17 cellular contexts compared by ENCODE assay signal in genomic region chr9:82168585-82168984, GRCh38.
DNase-seq lines count a peak whose midpoint lies in the region; ATAC-seq and TF ChIP-seq lines count a peak whose summit lies in the region.
"Had no signal": no experiment of that assay in that cellular context is flagged by ENCODE, and none has a peak within 500 bp of the region (broad histone marks: within the 10 kb centered on the region; RNA-seq: fewer than 3 reads in every experiment).

No MANE protein-coding gene starts in this region.

- H3K27me3 ChIP-seq in mammary epithelial cell (ENCODE audit: insufficient read depth, low read length) (no peaks in the 10 kb centered on the region), mesenchymal stem cell (ENCODE audit: control insufficient read depth in 1 of 2, insufficient read depth in 1 of 2, low read length in 2 of 2) (no peaks in the 10 kb centered on the region)
- H3K27me3 ChIP-seq: tibial artery had no signal

- DNase-seq in Calu3 (peak; percentile 2), LNCaP clone FGC (ENCODE audit: low read depth) (peak; percentile 30), mammary epithelial cell (peak; percentile 91), mesenchymal stem cell (peak; percentile 27)
- DNase-seq in activated CD8-positive, alpha-beta T cell treated with anti-CD3 and anti-CD28 coated beads, Interleukin-2, amount 10 ng/mL, durations not matched to agents 7 days and 5 days: no peak
- DNase-seq: activated CD4-positive, CD25-positive, alpha-beta regulatory T cell; activated naive CD4-positive, alpha-beta T cell treated with anti-CD3 and anti-CD28 coated beads for 36 hours; effector memory CD8-positive, alpha-beta T cell; KBM-7; NCI-H1930; stimulated activated CD4-positive, alpha-beta T cell treated with anti-CD3 and anti-CD28 coated beads, Interleukin-2, amount 100 ng/mL, for 24 hours; T-helper 1 cell; tibial artery had no signal

- H4K8ac ChIP-seq in mesenchymal stem cell (ENCODE audit: low read length): no peak overlapping the region

- H2AFZ ChIP-seq in mammary epithelial cell (ENCODE audit: low read depth, low read length): peak overlapping the region; percentile 50
- H2AFZ ChIP-seq in mesenchymal stem cell (ENCODE audit: low read depth, low read length): no peak overlapping the region
- H2AFZ ChIP-seq: GM23338 had no signal

- no TSS peak for BruUV-seq in Calu3 (replicated peaks; lab: Mats Ljungman, UMichigan)
- BruUV-seq in mammary epithelial cell (replicated peaks; lab: Mats Ljungman, UMichigan): no TSS peak

- H3K4me1 ChIP-seq in mammary epithelial cell (ENCODE audit: insufficient read depth, low read length): peaks cover 7% of the 10 kb centered on the region
- H3K4me1 ChIP-seq in mesenchymal stem cell (ENCODE audit: control insufficient read depth, insufficient read depth, low read depth, low read length): no peaks in the 10 kb centered on the region

- H3K9me3 ChIP-seq in mammary epithelial cell (replicated peaks; ENCODE audit: insufficient read depth, low read length) (no peaks in the 10 kb centered on the region), mesenchymal stem cell (ENCODE audit: control insufficient read depth, low read length) (no peaks in the 10 kb centered on the region)
- H3K9me3 ChIP-seq: tibial artery had no signal

- no peaks in the 10 kb centered on the region for H3K36me3 Mint-ChIP-seq in Calu3 (ENCODE audit: insufficient read depth, unreplicated experiment)
- H3K36me3 Mint-ChIP-seq in activated CD8-positive, alpha-beta T cell treated with anti-CD3 and anti-CD28 coated beads, Interleukin-2, amount 10 ng/mL, durations not matched to agents 7 days and 5 days (ENCODE audit: low read depth): no peaks in the 10 kb centered on the region

- H3K27ac ChIP-seq in mammary epithelial cell (ENCODE audit: insufficient read depth, low read depth, low read length) (no peak overlapping the region), mesenchymal stem cell (ENCODE audit: low read length, poor library complexity, severe bottlenecking) (no peak overlapping the region)
- H3K27ac ChIP-seq: tibial artery had no signal

- H3K4me2 ChIP-seq in mammary epithelial cell (ENCODE audit: insufficient read depth, low read depth, low read length): peak overlapping the region; percentile 15
- no peak overlapping the region for H3K4me2 ChIP-seq in mesenchymal stem cell (ENCODE audit: low read length, poor library complexity, severe bottlenecking)
- H3K4me2 ChIP-seq: GM23338 had no signal

- intact Hi-C loops in Calu3 (cut with micrococcal nuclease; ENCODE audit: unreplicated experiment): no loop called here
- intact Hi-C loops in mammary epithelial cell (cut with micrococcal nuclease): no loop called here

- H3K18ac ChIP-seq in mesenchymal stem cell (ENCODE audit: low read depth in 1 of 2, low read length in 2 of 2): peak overlapping the region in 1 of 2 experiments; percentile 14

- dilution Hi-C loops in mammary epithelial cell (cut with HindIII; ENCODE audit: low sequenced_read_pairs): no loop called here

- H3K79me2 ChIP-seq in mammary epithelial cell (ENCODE audit: insufficient read depth, low read length): no peaks in the 10 kb centered on the region

- H2BK12ac ChIP-seq in mesenchymal stem cell (ENCODE audit: low read length in 2 of 2): peak overlapping the region in 1 of 2 experiments; percentile 57

- H4K20me1 ChIP-seq in mammary epithelial cell (ENCODE audit: insufficient read depth, low read length): no peaks in the 10 kb centered on the region

- no peak overlapping the region for H3K9ac ChIP-seq in mammary epithelial cell (ENCODE audit: insufficient read depth, low read length)
- H3K9ac ChIP-seq in mesenchymal stem cell (ENCODE audit: low read length): no peak overlapping the region

- no peak overlapping the region for H2BK15ac ChIP-seq in mesenchymal stem cell (ENCODE audit: low read depth, poor library complexity, severe bottlenecking)

- H3K4me3 Mint-ChIP-seq in Calu3 (ENCODE audit: low read depth, unreplicated experiment): no peak overlapping the region
- no peak overlapping the region for H3K4me3 Mint-ChIP-seq in activated CD8-positive, alpha-beta T cell treated with anti-CD3 and anti-CD28 coated beads, Interleukin-2, amount 10 ng/mL, durations not matched to agents 7 days and 5 days
- H3K4me3 Mint-ChIP-seq: activated naive CD4-positive, alpha-beta T cell treated with anti-CD3 and anti-CD28 coated beads for 36 hours; effector memory CD8-positive, alpha-beta T cell; GM23338 had no signal

- no peak overlapping the region for H2AK5ac ChIP-seq in mesenchymal stem cell (ENCODE audit: low read length, severe bottlenecking)

- no peaks in the 10 kb centered on the region for H3K9me3 Mint-ChIP-seq in Calu3 (ENCODE audit: low read depth, unreplicated experiment)
- H3K9me3 Mint-ChIP-seq in activated CD8-positive, alpha-beta T cell treated with anti-CD3 and anti-CD28 coated beads, Interleukin-2, amount 10 ng/mL, durations not matched to agents 7 days and 5 days (ENCODE audit: insufficient read depth): peaks cover 3% of the 10 kb centered on the region
- H3K9me3 Mint-ChIP-seq: activated naive CD4-positive, alpha-beta T cell treated with anti-CD3 and anti-CD28 coated beads for 36 hours; GM23338 had no signal

- H3K4ac ChIP-seq in mesenchymal stem cell (ENCODE audit: low read depth in 1 of 2, low read length in 2 of 2): no peak overlapping the region

- no peak overlapping the region for H3K23ac ChIP-seq in mesenchymal stem cell (ENCODE audit: low read length in 2 of 2)

- WGBS in mammary epithelial cell (ENCODE audit: low coverage, missing lambda C conversion rate): 45% methylated on average over 3 of the region's 3 CpGs
- 88% methylated on average over 3 of the region's 3 CpGs for WGBS in mesenchymal stem cell

- CTCF ChIA-PET in Calu3 (lab: Charles Lee) (interaction anchor here (0.7 kb wide), 1 partner anchor 9 kb away, joined by 3 read pairs; no protein-coding TSS in a partner anchor), mammary epithelial cell (lab: Charles Lee; ENCODE audit: low non-redundant PET) (no interaction called here)
- CTCF ChIA-PET in activated CD8-positive, alpha-beta T cell treated with anti-CD3 and anti-CD28 coated beads, Interleukin-2, amount 10 ng/mL, durations not matched to agents 7 days and 5 days (lab: Charles Lee): no interaction called here

- in situ Hi-C loops in mammary epithelial cell (cut with MboI; ENCODE audit: low sequenced_read_pairs in 2 of 2): no loop called here

- ATAC-seq in HG02973 (IDR thresholded peaks at IDR 0.05; ENCODE audit: unreplicated experiment): no peak
- ATAC-seq in activated CD8-positive, alpha-beta T cell treated with anti-CD3 and anti-CD28 coated beads, Interleukin-2, amount 10 ng/mL, durations not matched to agents 7 days and 5 days: no peak
- no peak for ATAC-seq in GM18909 (IDR thresholded peaks at IDR 0.05; ENCODE audit: poor library complexity, unreplicated experiment)
- no peak for ATAC-seq in GM18868 (IDR thresholded peaks at IDR 0.05; ENCODE audit: unreplicated experiment)
- ATAC-seq: effector memory CD8-positive, alpha-beta T cell; GM23338 had no signal

- no peak for TF ChIP-seq CTCF in Calu3 (IDR thresholded peaks at IDR 0.05; ENCODE audit: unreplicated experiment)
- TF ChIP-seq CTCF in LNCaP clone FGC (IDR thresholded peaks at IDR 0.05; ENCODE audit: control insufficient read depth, extremely low read depth, insufficient read depth): no peak
- no peak for TF ChIP-seq CTCF in mammary epithelial cell (conservative IDR thresholded peaks at IDR 0.05 in 1 of 2, IDR thresholded peaks at IDR 0.05 in 1 of 2; ENCODE audit: extremely low read depth in 1 of 2, insufficient read depth in 1 of 2, low read depth in 1 of 2, low read length in 2 of 2)

- H3K27me3 Mint-ChIP-seq in Calu3 (ENCODE audit: unreplicated experiment): no peaks in the 10 kb centered on the region
- no peaks in the 10 kb centered on the region for H3K27me3 Mint-ChIP-seq in activated CD8-positive, alpha-beta T cell treated with anti-CD3 and anti-CD28 coated beads, Interleukin-2, amount 10 ng/mL, durations not matched to agents 7 days and 5 days (ENCODE audit: low read depth)
- H3K27me3 Mint-ChIP-seq: effector memory CD8-positive, alpha-beta T cell had no signal

- H2BK120ac ChIP-seq in mesenchymal stem cell (ENCODE audit: low read depth, low read length): no peak overlapping the region

- H3K4me1 Mint-ChIP-seq in Calu3 (ENCODE audit: low read depth, unreplicated experiment): peaks cover 8% of the 10 kb centered on the region
- no peaks in the 10 kb centered on the region for H3K4me1 Mint-ChIP-seq in activated CD8-positive, alpha-beta T cell treated with anti-CD3 and anti-CD28 coated beads, Interleukin-2, amount 10 ng/mL, durations not matched to agents 7 days and 5 days (ENCODE audit: low read depth)

- POLR2A ChIA-PET in activated CD8-positive, alpha-beta T cell treated with anti-CD3 and anti-CD28 coated beads, Interleukin-2, amount 10 ng/mL, durations not matched to agents 7 days and 5 days (lab: Charles Lee): no interaction called here

- no peak overlapping the region for H4K91ac ChIP-seq in mesenchymal stem cell (ENCODE audit: low read length)

- H3K36me3 ChIP-seq in mammary epithelial cell (ENCODE audit: insufficient read depth, low read length) (no peaks in the 10 kb centered on the region), mesenchymal stem cell (ENCODE audit: control insufficient read depth in 1 of 2, insufficient read depth in 2 of 2, low read depth in 1 of 2, low read length in 2 of 2) (no peaks in the 10 kb centered on the region)
- H3K36me3 ChIP-seq: tibial artery had no signal

- H3K27ac Mint-ChIP-seq in Calu3 (ENCODE audit: unreplicated experiment): no peak overlapping the region
- no peak overlapping the region for H3K27ac Mint-ChIP-seq in activated CD8-positive, alpha-beta T cell treated with anti-CD3 and anti-CD28 coated beads, Interleukin-2, amount 10 ng/mL, durations not matched to agents 7 days and 5 days
- H3K27ac Mint-ChIP-seq: activated naive CD4-positive, alpha-beta T cell treated with anti-CD3 and anti-CD28 coated beads for 36 hours; effector memory CD8-positive, alpha-beta T cell; GM23338 had no signal

- H3K4me3 ChIP-seq in LNCaP clone FGC (ENCODE audit: low read depth, low read length) (no peak overlapping the region), mammary epithelial cell (replicated peaks in 1 of 3; ENCODE audit: insufficient read depth in 1 of 3, low read depth in 2 of 3, low read length in 3 of 3) (no peak overlapping the region), mesenchymal stem cell (ENCODE audit: insufficient read depth in 1 of 2, low read depth in 1 of 2, low read length in 2 of 2) (no peak overlapping the region)
- H3K4me3 ChIP-seq: GM23338, tibial artery had no signal

- H3K79me1 ChIP-seq in mesenchymal stem cell (replicated peaks; ENCODE audit: low read length, poor library complexity, severe bottlenecking): no peaks in the 10 kb centered on the region

- H2BK5ac ChIP-seq in mesenchymal stem cell (ENCODE audit: low read depth, low read length, poor library complexity, severe bottlenecking): no peak overlapping the region

- H3K14ac ChIP-seq in mesenchymal stem cell (ENCODE audit: low read length in 2 of 2): peak overlapping the region in 1 of 2 experiments; percentile 12
